1 cellular context compared by ENCODE assay signal in genomic region chr17:42797067-42798007, GRCh38.
A peak's percentile ranks its signal among the peaks of the same experiment; 100 is the strongest.
TF ChIP-seq lines count a peak whose summit lies in the region.

No MANE protein-coding gene starts in this region.

TF ChIP-seq in K562, 482 proteins besides CTCF, POLR2A, EP300 and RAD21:
- no peak for TF ChIP-seq CEBPB (tag; IDR thresholded peaks at IDR 0.05)
- TF ChIP-seq FOXA3 (CRISPR knock-in tag; conservative IDR thresholded peaks at IDR 0.05 in 1 of 2, IDR thresholded peaks at IDR 0.05 in 1 of 2), result no peak
- 0 out of 2 replicates have a peak, but pooled peaks have one; percentile 7 for TF ChIP-seq ZNF316 (IDR thresholded peaks at IDR 0.05)
- TF ChIP-seq HDAC1 (IDR thresholded peaks at IDR 0.05), result no peak
- TF ChIP-seq POLR2AphosphoS5 (IDR thresholded peaks at IDR 0.05; ENCODE audit: control insufficient read depth, insufficient read depth, low read depth, low read length), result peak; percentile 14; the same call in 1 of the 2 replicates
- no peak for TF ChIP-seq ELF4 (CRISPR knock-in tag; IDR thresholded peaks at IDR 0.05)
- no peak for TF ChIP-seq ZNF740 (CRISPR knock-in tag; IDR thresholded peaks at IDR 0.05)
- no peak for TF ChIP-seq ZNF740 (tag; IDR thresholded peaks at IDR 0.05)
- no peak for TF ChIP-seq HIVEP1 (CRISPR knock-in tag; IDR thresholded peaks at IDR 0.05)
- peak; percentile 18 for TF ChIP-seq KDM5B (IDR thresholded peaks at IDR 0.05; ENCODE audit: insufficient replicate concordance, low read depth, low read length)
- TF ChIP-seq NCOR1 (IDR thresholded peaks at IDR 0.05), result no peak
- peak; percentile 44; the same call in 1 of the 2 replicates for TF ChIP-seq NFIC (IDR thresholded peaks at IDR 0.05)
- TF ChIP-seq ARID1B (IDR thresholded peaks at IDR 0.05), result no peak
- no peak for TF ChIP-seq E4F1 (CRISPR knock-in tag; IDR thresholded peaks at IDR 0.05; ENCODE audit: borderline replicate concordance)
- no peak for TF ChIP-seq ETS2 (tag; IDR thresholded peaks at IDR 0.05; ENCODE audit: borderline replicate concordance, poor library complexity, severe bottlenecking)
TF ChIP-seq in K562: peak in this region for 4.
